In genomic region chr19:4067396-4068057, GRCh38 we compare ENCODE assay signal across 8 cellular contexts. TPM values are rescaled to one million over a fixed set of nuclear protein-coding genes. Genes with fewer than 3 reads are reported as not detected.
DNase-seq lines count a peak whose midpoint lies in the region; ATAC-seq, FAIRE-seq and TF ChIP-seq lines count a peak whose summit lies in the region.

No MANE protein-coding gene starts in this region.

- TF ChIP-seq CTCF in PC-9 (conservative IDR thresholded peaks at IDR 0.05) = no peak
- no peak for TF ChIP-seq CTCF in mucosa of descending colon (IDR thresholded peaks at IDR 0.05)

- FAIRE-seq in GM12891 (lab: Jason Lieb, UNC) = no peak

- H3K9me2 ChIP-seq in PC-9 (ENCODE audit: insufficient read depth) = no peaks in the 10 kb centered on the region

- H3K4me1 ChIP-seq in PC-9 (replicated peaks; ENCODE audit: insufficient read depth) (peaks cover 12% of the 10 kb centered on the region), mucosa of descending colon (ENCODE audit: low read depth) (peaks cover 15% of the 10 kb centered on the region)

- intact Hi-C loops in PC-9 (cut with micrococcal nuclease; ENCODE audit: unreplicated experiment) (loop anchor here (5.0 to 10.0 kb wide), 2 partner anchors 77 to 115 kb away; partner anchors contain the start of genes ANKRD24 and SIRT6), mucosa of descending colon (cut with DNase I, micrococcal nuclease) (no loop called here)

- no peaks in the 10 kb centered on the region for H3K27me3 ChIP-seq in PC-9 (ENCODE audit: insufficient read depth, low read depth)

- peak overlapping the region; percentile 69 for H3K4me3 ChIP-seq in PC-9
- H3K4me3 ChIP-seq in mucosa of descending colon = peak overlapping the region; percentile 76

- no peaks in the 10 kb centered on the region for H3K36me3 ChIP-seq in PC-9 (ENCODE audit: low read depth)
- H3K36me3 ChIP-seq in mucosa of descending colon (ENCODE audit: low read depth) = no peaks in the 10 kb centered on the region

- H3K79me2 ChIP-seq in PC-9 (ENCODE audit: low read depth) = peaks cover 25% of the 10 kb centered on the region

- peaks cover 13% of the 10 kb centered on the region for H4K20me1 ChIP-seq in PC-9 (ENCODE audit: insufficient read depth)

- H3K9me3 ChIP-seq in PC-9 (ENCODE audit: insufficient read depth, low read depth) = no peaks in the 10 kb centered on the region
- no peaks in the 10 kb centered on the region for H3K9me3 ChIP-seq in mucosa of descending colon

- peaks cover 2% of the 10 kb centered on the region; the same call in 1 of the 2 replicates for H3F3A ChIP-seq in PC-9 (ENCODE audit: insufficient read depth, low read depth)

- DNase-seq in GM12891 (ENCODE audit: insufficient read length, low spot score) = no peak
- no peak for DNase-seq in PC-9
- peak; percentile 49 for DNase-seq in effector CD4-positive, alpha-beta T cell
- peak in 2 of 3 donors; percentile 72 to 78 for DNase-seq in mucosa of descending colon
- DNase-seq in SKM-1 (lab: John Stamatoyannopoulos, UW; ENCODE audit: unreplicated experiment) = no peak
- no peak for DNase-seq in NCI-H1048 (lab: John Stamatoyannopoulos, UW)

- ATAC-seq in mucosa of descending colon = peak; percentile 1
- no peak for ATAC-seq in HG03521 (IDR thresholded peaks at IDR 0.05; ENCODE audit: unreplicated experiment)
- no peak for ATAC-seq in HG03565 (IDR thresholded peaks at IDR 0.05; ENCODE audit: unreplicated experiment)

- peak overlapping the region; percentile 60; the same call in 1 of the 2 replicates for H2AFZ ChIP-seq in PC-9

- peak overlapping the region; percentile 53; the same call in 1 of the 2 replicates for H3K27ac ChIP-seq in PC-9

- no TSS peak for BruUV-seq in PC-9 (replicated peaks; lab: Mats Ljungman, UMichigan)

- no peak for TF ChIP-seq POLR2A in GM12891 (IDR thresholded peaks at IDR 0.05; ENCODE audit: low read depth, low read length)

- peak overlapping the region; percentile 76 for H3K4me2 ChIP-seq in PC-9

- POLR2A ChIA-PET in PC-9 (lab: Charles Lee; ENCODE audit: unreplicated experiment) = interaction anchor here (0.6 kb wide), 1 partner anchor 64 kb away, joined by 6 read pairs; no protein-coding TSS in a partner anchor

- CTCF ChIA-PET in PC-9 (lab: Charles Lee) = interaction anchor here (1.0 kb wide), 1 partner anchor 80 kb away, joined by 4 read pairs; no protein-coding TSS in a partner anchor

TF ChIP-seq in GM12891, 5 proteins besides CTCF, POLR2A, EP300 and RAD21:
- TF ChIP-seq SPI1 (IDR thresholded peaks at IDR 0.05; ENCODE audit: low read depth, low read length) = peak; percentile 52
- no peak for TF ChIP-seq POLR2AphosphoS5 (IDR thresholded peaks at IDR 0.05; ENCODE audit: low read depth, low read length)
TF ChIP-seq in GM12891: peak in this region for 1.

RNA-seq across cellular contexts. Expression of gene ZBTB7A, which starts 0.8 kb away (rescaled TPM):
- polyA plus RNA-seq in GM12891 (2012; ENCODE audit: low read depth, missing spikeins) = 7.3 TPM
- total RNA-seq in PC-9 (2021) = 41.2 and 48.2 TPM in 2 replicates
- 100 to 1,000 TPM; 104 to 115 (median 112) TPM for total RNA-seq in mucosa of descending colon

RNA-seq across cellular contexts. Expression of gene MAP2K2, which starts 56.4 kb away (rescaled TPM):
- 130 TPM for polyA plus RNA-seq in GM12891 (2012; ENCODE audit: low read depth, missing spikeins)
- total RNA-seq in PC-9 (2021) (160 and 211 TPM in 2 replicates), mucosa of descending colon (100 to 1,000 TPM; 173 to 221 (median 192) TPM)

RNA-seq across cellular contexts. Expression of gene PIAS4, which starts 60.0 kb away (rescaled TPM):
- polyA plus RNA-seq in GM12891 (2012; ENCODE audit: low read depth, missing spikeins) = 14.1 TPM
- total RNA-seq in PC-9 (2021) (25.5 and 26.5 TPM in 2 replicates), mucosa of descending colon (10 to 100 TPM; 27.4 to 44.6 (median 29.5) TPM)

Comparison
In these comparisons a context has a peak if more than half of its experiments do, and no peak if none do; other contexts are left out.
1. DNase-seq: peak in effector CD4-positive, alpha-beta T cell (single experiment) and mucosa of descending colon (2 of 3); none in GM12891 (single experiment), PC-9 (0 of 2), SKM-1 (single experiment) and NCI-H1048 (single experiment).